ENCODE assay signal across 8 cellular contexts in genomic region chr10:57338823-57339558, GRCh38.
DNase-seq lines count a peak whose midpoint lies in the region; ATAC-seq and TF ChIP-seq lines count a peak whose summit lies in the region.

No MANE protein-coding gene starts in this region.

- H3K9ac ChIP-seq in NT2/D1 (ENCODE audit: insufficient read length, low read depth): no peak overlapping the region

- H3K4me2 ChIP-seq in osteoblast (ENCODE audit: insufficient read depth, low read length): no peak overlapping the region

- peaks cover 14% of the 10 kb centered on the region for H3K4me1 Mint-ChIP-seq in endothelial cell (ENCODE audit: unreplicated experiment)
- H3K4me1 Mint-ChIP-seq in activated T-cell treated with anti-CD3 and anti-CD28 coated beads, Interleukin-2, amount 50 U/mL, for 4 hours (ENCODE audit: low read depth): no peaks in the 10 kb centered on the region

- no peak overlapping the region for H3K27ac Mint-ChIP-seq in endothelial cell (ENCODE audit: unreplicated experiment)

- peaks cover 1% of the 10 kb centered on the region for H3K27me3 Mint-ChIP-seq in endothelial cell (ENCODE audit: unreplicated experiment)
- no peaks in the 10 kb centered on the region for H3K27me3 Mint-ChIP-seq in activated T-cell treated with anti-CD3 and anti-CD28 coated beads, Interleukin-2, amount 50 U/mL, for 4 hours (ENCODE audit: low read depth)

- CTCF ChIA-PET in A673 (lab: Charles Lee): no interaction called here

- H4K20me1 ChIP-seq in osteoblast (ENCODE audit: insufficient read depth, low read length): no peaks in the 10 kb centered on the region

- H3K27ac ChIP-seq in A673 (ENCODE audit: low read depth, low read length, poor library complexity, severe bottlenecking): no peak overlapping the region
- no peak overlapping the region for H3K27ac ChIP-seq in osteoblast (ENCODE audit: low read depth, low read length)

- H3K4me1 ChIP-seq in A673 (ENCODE audit: insufficient read depth, low read length, poor library complexity, severe bottlenecking) (no peaks in the 10 kb centered on the region), NT2/D1 (ENCODE audit: insufficient read depth, insufficient read length) (no peaks in the 10 kb centered on the region), osteoblast (ENCODE audit: insufficient read depth, low read length) (no peaks in the 10 kb centered on the region)

- H3K79me2 ChIP-seq in osteoblast (ENCODE audit: insufficient read depth, low read length): no peaks in the 10 kb centered on the region

- peaks cover 10% of the 10 kb centered on the region for H3K9me3 Mint-ChIP-seq in endothelial cell (ENCODE audit: unreplicated experiment)
- H3K9me3 Mint-ChIP-seq in activated T-cell treated with anti-CD3 and anti-CD28 coated beads, Interleukin-2, amount 50 U/mL, for 4 hours: peaks cover 7% of the 10 kb centered on the region

- POLR2A ChIA-PET in A673 (lab: Charles Lee; ENCODE audit: low non-redundant PET): no interaction called here

- H3K4me3 Mint-ChIP-seq in endothelial cell (ENCODE audit: unreplicated experiment): no peak overlapping the region
- H3K4me3 Mint-ChIP-seq in activated T-cell treated with anti-CD3 and anti-CD28 coated beads, Interleukin-2, amount 50 U/mL, for 4 hours: no peak overlapping the region

- H3K9me3 ChIP-seq in A673 (ENCODE audit: low read depth, low read length, poor library complexity, severe bottlenecking) (peaks cover 12% of the 10 kb centered on the region), NT2/D1 (ENCODE audit: insufficient read depth, low read length) (peaks cover 25% of the 10 kb centered on the region), osteoblast (ENCODE audit: low read depth, low read length) (peaks cover 5% of the 10 kb centered on the region)

- no peaks in the 10 kb centered on the region for H3K36me3 ChIP-seq in A673 (ENCODE audit: insufficient read depth, low read length, poor library complexity, severe bottlenecking)
- no peaks in the 10 kb centered on the region for H3K36me3 ChIP-seq in NT2/D1 (ENCODE audit: insufficient read depth, insufficient read length, low read length)
- H3K36me3 ChIP-seq in osteoblast (ENCODE audit: insufficient read depth, low read length): no peaks in the 10 kb centered on the region

- H3K27me3 ChIP-seq in A673 (replicated peaks; ENCODE audit: insufficient read depth, low read depth, low read length, poor library complexity) (no peaks in the 10 kb centered on the region), NT2/D1 (ENCODE audit: insufficient read depth, insufficient read length) (no peaks in the 10 kb centered on the region), osteoblast (ENCODE audit: insufficient read depth, low read length) (no peaks in the 10 kb centered on the region)

- peak; percentile 55 for DNase-seq in A673 (ENCODE audit: low spot score)
- DNase-seq in GM12864 (ENCODE audit: low read depth): peak; percentile 3
- peak; percentile 13 for DNase-seq in NT2/D1 (ENCODE audit: low read depth, low spot score)
- DNase-seq in endothelial cell (ENCODE audit: low spot score): peak; percentile 40
- DNase-seq in osteoblast (ENCODE audit: insufficient read length, low spot score, missing footprints): peak; percentile 58
- no peak for DNase-seq in activated T-cell treated with anti-CD3 and anti-CD28 coated beads, Interleukin-2, amount 50 U/mL, for 4 hours
- DNase-seq in islet precursor cell: no peak

- no peak overlapping the region for H2AFZ ChIP-seq in osteoblast (ENCODE audit: low read length)

- H3K4me3 ChIP-seq in A673 (ENCODE audit: low read depth, low read length, poor library complexity, severe bottlenecking) (no peak overlapping the region), GM12864 (ENCODE audit: low read depth, low read length) (no peak overlapping the region), NT2/D1 (ENCODE audit: insufficient read length, low read depth) (no peak overlapping the region), osteoblast (ENCODE audit: insufficient read depth, low read length) (no peak overlapping the region)

- BruUV-seq in A673 (replicated peaks; lab: Mats Ljungman, UMichigan): no TSS peak

- peak; percentile 67 for ATAC-seq in HG02943 (IDR thresholded peaks at IDR 0.05; ENCODE audit: low read depth, unreplicated experiment)
- ATAC-seq in activated T-cell treated with anti-CD3 and anti-CD28 coated beads, Interleukin-2, amount 50 U/mL, for 4 hours: no peak

- intact Hi-C loops in A673 (cut with micrococcal nuclease; ENCODE audit: unreplicated experiment): loop anchor here (2.0 kb wide), 3 partner anchors 318 to 814 kb away; no protein-coding TSS in a partner anchor

- TF ChIP-seq CTCF in A673 (conservative IDR thresholded peaks at IDR 0.05; ENCODE audit: low read depth, low read length) (peak; percentile 68), GM12864 (IDR thresholded peaks at IDR 0.05; ENCODE audit: low read depth, low read length, missing control alignments) (peak; percentile 54), endothelial cell (IDR thresholded peaks at IDR 0.05; ENCODE audit: unreplicated experiment) (peak; percentile 95), osteoblast (IDR thresholded peaks at IDR 0.05; ENCODE audit: extremely low read depth, low read depth, low read length) (peak; percentile 72)

- peaks cover 4% of the 10 kb centered on the region for H3K36me3 Mint-ChIP-seq in endothelial cell (ENCODE audit: low read depth, unreplicated experiment)
- H3K36me3 Mint-ChIP-seq in activated T-cell treated with anti-CD3 and anti-CD28 coated beads, Interleukin-2, amount 50 U/mL, for 4 hours (ENCODE audit: insufficient read depth): no peaks in the 10 kb centered on the region

Comparison
In these comparisons a context has a peak if more than half of its experiments do, and no peak if none do; other contexts are left out.
1. DNase-seq: peak in A673 (single experiment), GM12864 (single experiment), NT2/D1 (single experiment), endothelial cell (single experiment) and osteoblast (single experiment); none in activated T-cell treated with anti-CD3 and anti-CD28 coated beads, Interleukin-2, amount 50 U/mL, for 4 hours (single experiment) and islet precursor cell (single experiment).
2. Peak in every context shown above with its lines, with median percentiles within 50 percentile points of each other: CTCF ChIP-seq.